In the genomic region with DNA sequence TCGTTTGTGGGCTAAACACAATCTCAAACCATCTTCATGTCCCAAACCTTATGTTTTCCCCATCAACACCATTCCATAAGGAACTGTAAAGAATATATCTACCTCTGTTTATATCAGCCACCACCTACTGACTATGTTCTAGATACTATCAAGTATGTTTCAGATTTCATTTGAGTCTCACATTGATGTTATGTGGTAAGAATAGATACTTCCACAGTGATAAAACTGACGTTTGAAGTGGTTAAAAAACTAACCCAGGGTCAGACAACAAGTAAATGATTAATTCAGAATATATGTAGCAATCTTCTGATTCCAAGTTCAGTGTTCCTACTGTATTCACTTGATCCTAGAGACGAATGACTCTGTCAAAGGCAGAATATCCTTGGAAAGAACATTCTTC, we compare ENCODE assay signal across 20 cellular contexts.
DNase-seq lines count a peak whose midpoint lies in the region; ATAC-seq and TF ChIP-seq lines count a peak whose summit lies in the region.
"Had no signal": no experiment of that assay in that cellular context is flagged by ENCODE, and none has a peak within 500 bp of the region (broad histone marks: within the 10 kb centered on the region; RNA-seq: fewer than 3 reads in every experiment).

No MANE protein-coding gene starts in this region.

- POLR2A ChIA-PET in activated CD4-positive, alpha-beta T cell treated with anti-CD3 and anti-CD28 coated beads for 36 hours (lab: Charles Lee), result no interaction called here

- no peak overlapping the region for H3K4me3 Mint-ChIP-seq in activated CD4-positive, alpha-beta T cell treated with anti-CD3 and anti-CD28 coated beads for 36 hours
- no peak overlapping the region for H3K4me3 Mint-ChIP-seq in activated T-helper 17 cell treated with anti-CD3 and anti-CD28 coated beads, Interleukin-2, amount 50 U/mL, for 72 hours
- H3K4me3 Mint-ChIP-seq in stimulated activated effector memory CD8-positive, alpha-beta T cell treated with anti-CD3 and anti-CD28 coated beads, Interleukin-12 subunit alpha, Interleukin-12 subunit beta, amount 100 ng/mL, for 72 hours, result no peak overlapping the region
- H3K4me3 Mint-ChIP-seq: activated CD4-positive, alpha-beta T cell treated with anti-CD3 and anti-CD28 coated beads, Interleukin-2, amount 10 ng/mL, durations not matched to agents 24 days and 14 days; activated naive CD4-positive, alpha-beta T cell treated with anti-CD3 and anti-CD28 coated beads, Interleukin-2, amount 10 ng/mL, durations not matched to agents 7 days and 5 days; B cell; mesothelial cell of epicardium had no signal

- CTCF ChIA-PET in activated CD4-positive, alpha-beta T cell treated with anti-CD3 and anti-CD28 coated beads for 36 hours (lab: Charles Lee), result no interaction called here

- no peaks in the 10 kb centered on the region for H3K27me3 ChIP-seq in WERI-Rb-1 (ENCODE audit: insufficient read depth, low read depth, severe bottlenecking)

- intact Hi-C loops in activated CD4-positive, alpha-beta T cell treated with anti-CD3 and anti-CD28 coated beads for 36 hours (cut with DNase I, micrococcal nuclease), result no loop called here

- H3K36me3 ChIP-seq in WERI-Rb-1, result no peaks in the 10 kb centered on the region

- no peak overlapping the region for H3K27ac ChIP-seq in WERI-Rb-1
- H3K27ac ChIP-seq: 22Rv1, skin epidermis had no signal

- H3K4me1 Mint-ChIP-seq in activated CD4-positive, alpha-beta T cell treated with anti-CD3 and anti-CD28 coated beads for 36 hours, result peaks cover 25% of the 10 kb centered on the region
- H3K4me1 Mint-ChIP-seq in activated T-helper 17 cell treated with anti-CD3 and anti-CD28 coated beads, Interleukin-2, amount 50 U/mL, for 72 hours, result no peaks in the 10 kb centered on the region
- peaks cover 5% of the 10 kb centered on the region for H3K4me1 Mint-ChIP-seq in stimulated activated effector memory CD8-positive, alpha-beta T cell treated with anti-CD3 and anti-CD28 coated beads, Interleukin-12 subunit alpha, Interleukin-12 subunit beta, amount 100 ng/mL, for 72 hours
- H3K4me1 Mint-ChIP-seq: activated naive CD4-positive, alpha-beta T cell treated with anti-CD3 and anti-CD28 coated beads, Interleukin-2, amount 10 ng/mL, durations not matched to agents 7 days and 5 days had no signal

- DNase-seq in activated CD4-positive, alpha-beta T cell treated with anti-CD3 and anti-CD28 coated beads for 36 hours, result no peak
- DNase-seq in activated CD4-positive, alpha-beta T cell treated with anti-CD3 and anti-CD28 coated beads, Interleukin-2, amount 50 U/mL, for 4 hours, result no peak
- no peak for DNase-seq in stimulated activated effector memory CD8-positive, alpha-beta T cell treated with anti-CD3 and anti-CD28 coated beads, Interleukin-12 subunit alpha, Interleukin-12 subunit beta, amount 100 ng/mL, for 72 hours (ENCODE audit: low spot score in 2 of 2)
- DNase-seq in NCI-H345 treated with DMSO at 0.1 percent for 48 hours (lab: John Stamatoyannopoulos, UW; ENCODE audit: unreplicated experiment) (no peak), WERI-Rb-1 (no peak)
- DNase-seq: activated CD4-positive, alpha-beta T cell treated with anti-CD3 and anti-CD28 coated beads, Interleukin-2, amount 10 ng/mL, durations not matched to agents 24 days and 14 days; activated naive CD4-positive, alpha-beta T cell treated with anti-CD3 and anti-CD28 coated beads, Interleukin-2, amount 10 ng/mL, durations not matched to agents 7 days and 5 days; EL; hypothalamus; NCI-H1436; RPMI8226; stimulated activated CD4-positive, alpha-beta T cell treated with anti-CD3 and anti-CD28 coated beads, Interleukin-4, amount 100 ng/mL, for 4 hours had no signal

- no peaks in the 10 kb centered on the region for H3K9me3 ChIP-seq in WERI-Rb-1 (ENCODE audit: severe bottlenecking)

- TF ChIP-seq CTCF in WERI-Rb-1 (IDR thresholded peaks at IDR 0.05; ENCODE audit: low read depth, low read length), result no peak

- H3K27me3 Mint-ChIP-seq in activated CD4-positive, alpha-beta T cell treated with anti-CD3 and anti-CD28 coated beads for 36 hours, result no peaks in the 10 kb centered on the region
- H3K27me3 Mint-ChIP-seq in activated T-helper 17 cell treated with anti-CD3 and anti-CD28 coated beads, Interleukin-2, amount 50 U/mL, for 72 hours, result no peaks in the 10 kb centered on the region
- H3K27me3 Mint-ChIP-seq: activated CD4-positive, alpha-beta T cell treated with anti-CD3 and anti-CD28 coated beads, Interleukin-2, amount 10 ng/mL, durations not matched to agents 24 days and 14 days; activated naive CD4-positive, alpha-beta T cell treated with anti-CD3 and anti-CD28 coated beads, Interleukin-2, amount 10 ng/mL, durations not matched to agents 7 days and 5 days; B cell; progenitor cell of endocrine pancreas had no signal

- H3K4me3 ChIP-seq in WERI-Rb-1 (ENCODE audit: low read depth, low read length), result no peak overlapping the region
- H3K4me3 ChIP-seq: skin epidermis had no signal

- ATAC-seq in activated CD4-positive, alpha-beta T cell treated with anti-CD3 and anti-CD28 coated beads for 36 hours, result peak; percentile 47
- ATAC-seq in HG02943 (IDR thresholded peaks at IDR 0.05; ENCODE audit: low read depth, unreplicated experiment), result peak; percentile 56
- ATAC-seq in activated T-helper 17 cell treated with anti-CD3 and anti-CD28 coated beads, Interleukin-2, amount 50 U/mL, for 72 hours (replicated peaks), result peak; percentile 45
- peak; percentile 51 for ATAC-seq in stimulated activated effector memory CD8-positive, alpha-beta T cell treated with anti-CD3 and anti-CD28 coated beads, Interleukin-12 subunit alpha, Interleukin-12 subunit beta, amount 100 ng/mL, for 72 hours
- ATAC-seq in HG03439 (IDR thresholded peaks at IDR 0.05; ENCODE audit: unreplicated experiment), result no peak

- H3K9me3 Mint-ChIP-seq in activated CD4-positive, alpha-beta T cell treated with anti-CD3 and anti-CD28 coated beads for 36 hours (ENCODE audit: low read depth), result no peaks in the 10 kb centered on the region
- no peaks in the 10 kb centered on the region for H3K9me3 Mint-ChIP-seq in activated T-helper 17 cell treated with anti-CD3 and anti-CD28 coated beads, Interleukin-2, amount 50 U/mL, for 72 hours
- H3K9me3 Mint-ChIP-seq in stimulated activated effector memory CD8-positive, alpha-beta T cell treated with anti-CD3 and anti-CD28 coated beads, Interleukin-12 subunit alpha, Interleukin-12 subunit beta, amount 100 ng/mL, for 72 hours, result no peaks in the 10 kb centered on the region
- H3K9me3 Mint-ChIP-seq: activated CD4-positive, alpha-beta T cell treated with anti-CD3 and anti-CD28 coated beads, Interleukin-2, amount 10 ng/mL, durations not matched to agents 24 days and 14 days; activated naive CD4-positive, alpha-beta T cell treated with anti-CD3 and anti-CD28 coated beads, Interleukin-2, amount 10 ng/mL, durations not matched to agents 7 days and 5 days; mesothelial cell of epicardium had no signal

- H3K36me3 Mint-ChIP-seq in activated CD4-positive, alpha-beta T cell treated with anti-CD3 and anti-CD28 coated beads for 36 hours (ENCODE audit: low read depth), result no peaks in the 10 kb centered on the region
- no peaks in the 10 kb centered on the region for H3K36me3 Mint-ChIP-seq in activated T-helper 17 cell treated with anti-CD3 and anti-CD28 coated beads, Interleukin-2, amount 50 U/mL, for 72 hours (ENCODE audit: low read depth)
- H3K36me3 Mint-ChIP-seq in stimulated activated effector memory CD8-positive, alpha-beta T cell treated with anti-CD3 and anti-CD28 coated beads, Interleukin-12 subunit alpha, Interleukin-12 subunit beta, amount 100 ng/mL, for 72 hours, result no peaks in the 10 kb centered on the region
- H3K36me3 Mint-ChIP-seq: activated naive CD4-positive, alpha-beta T cell treated with anti-CD3 and anti-CD28 coated beads, Interleukin-2, amount 10 ng/mL, durations not matched to agents 7 days and 5 days; mesothelial cell of epicardium had no signal

- no peak overlapping the region for H3K27ac Mint-ChIP-seq in activated CD4-positive, alpha-beta T cell treated with anti-CD3 and anti-CD28 coated beads for 36 hours
- no peak overlapping the region for H3K27ac Mint-ChIP-seq in activated T-helper 17 cell treated with anti-CD3 and anti-CD28 coated beads, Interleukin-2, amount 50 U/mL, for 72 hours
- no peak overlapping the region for H3K27ac Mint-ChIP-seq in stimulated activated effector memory CD8-positive, alpha-beta T cell treated with anti-CD3 and anti-CD28 coated beads, Interleukin-12 subunit alpha, Interleukin-12 subunit beta, amount 100 ng/mL, for 72 hours
- H3K27ac Mint-ChIP-seq: activated CD4-positive, alpha-beta T cell treated with anti-CD3 and anti-CD28 coated beads, Interleukin-2, amount 10 ng/mL, durations not matched to agents 24 days and 14 days; activated naive CD4-positive, alpha-beta T cell treated with anti-CD3 and anti-CD28 coated beads, Interleukin-2, amount 10 ng/mL, durations not matched to agents 7 days and 5 days; B cell; progenitor cell of endocrine pancreas had no signal
